ENCODE assay signal across 3 cellular contexts in the genomic region with DNA sequence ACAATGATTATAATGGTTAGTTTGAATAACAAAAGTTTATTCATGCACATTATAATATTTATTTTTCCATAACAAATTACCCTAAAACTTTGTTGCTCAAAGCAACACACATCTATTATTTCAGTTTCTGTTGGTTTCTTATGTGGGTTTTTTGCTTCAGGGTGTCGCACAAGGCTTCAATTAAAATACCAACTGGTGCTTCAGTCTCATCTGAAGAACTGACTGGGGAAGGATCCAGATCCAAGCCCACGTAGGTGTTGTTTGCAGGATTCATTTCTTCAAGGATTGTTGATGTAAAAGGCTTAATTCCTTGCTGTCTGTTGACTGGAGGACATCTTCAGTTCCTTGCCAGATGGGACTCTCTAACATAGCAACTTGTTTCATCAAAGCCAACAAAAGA.
"Had no signal": no experiment of that assay in that cellular context is flagged by ENCODE, and none has a peak within 500 bp of the region (broad histone marks: within the 10 kb centered on the region; RNA-seq: fewer than 3 reads in every experiment).

No MANE protein-coding gene starts in this region.

- DNase-seq: GDM1, GF-D8 had no signal

- ATAC-seq: GM12878 had no signal

- H3K4me3 ChIP-seq: GM12878 had no signal
